1 cellular context compared by ENCODE assay signal in the genomic region with DNA sequence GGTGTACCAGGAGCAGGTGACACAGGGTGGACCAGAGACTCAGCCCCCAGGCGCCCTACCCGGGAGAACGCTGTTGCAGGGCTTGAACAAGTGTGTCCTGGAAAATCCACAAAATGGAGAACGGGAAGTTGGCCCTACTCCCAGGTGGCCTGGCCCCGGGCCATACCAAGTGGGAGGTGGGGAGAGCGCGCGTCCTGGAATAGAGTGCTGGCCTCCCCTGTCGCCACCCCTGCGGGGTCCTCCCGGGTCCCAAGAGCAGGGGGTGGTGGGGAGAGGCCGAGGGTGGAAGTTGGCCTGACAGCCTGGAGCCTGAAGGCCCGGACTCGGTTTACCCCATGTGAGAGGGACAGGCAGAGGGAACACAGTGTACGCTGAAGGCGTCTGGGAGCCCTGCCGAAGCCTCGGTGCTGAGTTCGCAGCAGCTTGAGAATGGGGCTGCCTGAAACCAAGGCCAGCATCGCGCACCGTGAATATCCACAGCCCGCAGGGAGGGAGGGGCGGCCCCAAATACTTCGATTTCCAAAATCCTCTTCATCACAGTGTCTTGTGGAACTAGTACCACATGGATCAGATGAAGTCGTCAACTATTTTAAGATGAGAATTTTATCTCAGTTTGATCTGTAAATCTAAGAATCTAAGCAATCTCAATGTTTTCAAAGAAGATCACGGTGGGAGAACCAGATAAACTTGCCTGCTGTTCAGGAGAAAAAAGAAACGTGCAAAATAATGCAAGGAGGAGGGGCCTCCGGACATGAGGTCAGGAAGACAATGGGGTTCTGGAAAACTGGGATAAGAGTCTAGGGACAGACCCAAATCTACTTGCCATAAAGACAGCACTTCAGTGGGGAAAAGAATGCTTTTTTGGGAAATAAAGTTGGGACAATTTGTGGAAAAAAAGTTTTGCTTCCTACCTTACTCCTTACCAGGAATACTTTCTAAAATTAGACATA.
TF ChIP-seq lines count a peak whose summit lies in the region.

No MANE protein-coding gene starts in this region.

TF ChIP-seq in GM23338, 12 proteins besides CTCF, POLR2A, EP300 and RAD21 (continued from another document):
- TF ChIP-seq, protein P1, sequence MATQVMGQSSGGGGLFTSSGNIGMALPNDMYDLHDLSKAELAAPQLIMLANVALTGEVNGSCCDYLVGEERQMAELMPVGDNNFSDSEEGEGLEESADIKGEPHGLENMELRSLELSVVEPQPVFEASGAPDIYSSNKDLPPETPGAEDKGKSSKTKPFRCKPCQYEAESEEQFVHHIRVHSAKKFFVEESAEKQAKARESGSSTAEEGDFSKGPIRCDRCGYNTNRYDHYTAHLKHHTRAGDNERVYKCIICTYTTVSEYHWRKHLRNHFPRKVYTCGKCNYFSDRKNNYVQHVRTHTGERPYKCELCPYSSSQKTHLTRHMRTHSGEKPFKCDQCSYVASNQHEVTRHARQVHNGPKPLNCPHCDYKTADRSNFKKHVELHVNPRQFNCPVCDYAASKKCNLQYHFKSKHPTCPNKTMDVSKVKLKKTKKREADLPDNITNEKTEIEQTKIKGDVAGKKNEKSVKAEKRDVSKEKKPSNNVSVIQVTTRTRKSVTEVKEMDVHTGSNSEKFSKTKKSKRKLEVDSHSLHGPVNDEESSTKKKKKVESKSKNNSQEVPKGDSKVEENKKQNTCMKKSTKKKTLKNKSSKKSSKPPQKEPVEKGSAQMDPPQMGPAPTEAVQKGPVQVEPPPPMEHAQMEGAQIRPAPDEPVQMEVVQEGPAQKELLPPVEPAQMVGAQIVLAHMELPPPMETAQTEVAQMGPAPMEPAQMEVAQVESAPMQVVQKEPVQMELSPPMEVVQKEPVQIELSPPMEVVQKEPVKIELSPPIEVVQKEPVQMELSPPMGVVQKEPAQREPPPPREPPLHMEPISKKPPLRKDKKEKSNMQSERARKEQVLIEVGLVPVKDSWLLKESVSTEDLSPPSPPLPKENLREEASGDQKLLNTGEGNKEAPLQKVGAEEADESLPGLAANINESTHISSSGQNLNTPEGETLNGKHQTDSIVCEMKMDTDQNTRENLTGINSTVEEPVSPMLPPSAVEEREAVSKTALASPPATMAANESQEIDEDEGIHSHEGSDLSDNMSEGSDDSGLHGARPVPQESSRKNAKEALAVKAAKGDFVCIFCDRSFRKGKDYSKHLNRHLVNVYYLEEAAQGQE (IDR thresholded peaks at IDR 0.05; ENCODE audit: unreplicated experiment) = no peak
- TF ChIP-seq CREB1 (CRISPR knock-in tag; IDR thresholded peaks at IDR 0.05; ENCODE audit: low read depth) (no peak), EZH2 (IDR thresholded peaks at IDR 0.05; ENCODE audit: low read depth, unreplicated experiment) (no peak)
